18 cellular contexts compared by ENCODE assay signal in the genomic region with DNA sequence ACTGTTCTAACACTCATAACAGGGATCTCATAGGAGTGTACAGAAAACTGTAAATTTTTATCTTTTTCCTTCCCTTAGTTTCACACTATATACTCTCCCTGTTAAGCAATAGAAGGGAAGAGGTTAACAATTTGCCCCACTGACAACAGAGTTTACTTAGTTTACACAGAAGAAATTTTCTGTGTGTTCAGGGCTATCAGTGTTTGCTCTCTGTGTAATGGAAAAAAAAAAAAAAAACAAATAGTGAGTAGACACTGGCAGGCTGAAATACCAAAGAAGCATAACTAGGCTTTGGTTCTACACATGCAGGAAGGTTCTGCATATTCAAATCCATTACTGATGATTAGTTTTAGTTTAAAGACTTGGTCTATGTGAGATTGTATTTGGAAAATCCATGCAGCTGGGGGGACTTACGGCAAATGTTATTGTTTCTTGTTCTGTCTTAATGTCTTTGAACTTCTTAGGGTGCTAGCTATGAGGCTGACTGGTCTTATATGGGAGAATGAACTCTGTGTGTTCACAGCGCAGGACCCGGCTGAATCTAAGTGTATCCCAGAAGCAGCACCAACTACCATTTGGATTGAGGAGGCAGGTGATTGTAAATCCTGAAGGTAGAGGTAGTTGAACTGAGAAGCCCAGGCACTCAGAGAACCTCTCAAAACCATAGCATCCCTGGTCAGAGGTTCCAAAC.
A peak's percentile ranks its signal among the peaks of the same experiment; 100 is the strongest.
DNase-seq lines count a peak whose midpoint lies in the region; ATAC-seq and TF ChIP-seq lines count a peak whose summit lies in the region.
"Had no signal": no experiment of that assay in that cellular context is flagged by ENCODE, and none has a peak within 500 bp of the region (broad histone marks: within the 10 kb centered on the region; RNA-seq: fewer than 3 reads in every experiment).

No MANE protein-coding gene starts in this region.

- intact Hi-C loops in PC-3 (cut with micrococcal nuclease), result no loop called here
- intact Hi-C loops in activated CD4-positive, alpha-beta memory T cell treated with anti-CD3 and anti-CD28 coated beads for 36 hours (cut with micrococcal nuclease), result no loop called here

- TF ChIP-seq CTCF in PC-3 (conservative IDR thresholded peaks at IDR 0.05; ENCODE audit: low read depth, low read length) (no peak), fibroblast of villous mesenchyme (IDR thresholded peaks at IDR 0.05; ENCODE audit: insufficient read depth, low read depth, low read length) (no peak), osteoblast (IDR thresholded peaks at IDR 0.05; ENCODE audit: extremely low read depth, low read depth, low read length) (no peak)

- H2AFZ ChIP-seq in PC-3 (ENCODE audit: low read length), result no peak overlapping the region
- H2AFZ ChIP-seq in osteoblast (ENCODE audit: low read length), result peak overlapping the region; percentile 52

- no peak overlapping the region for H3K9ac ChIP-seq in PC-3 (ENCODE audit: low read length)

- H3K4me1 ChIP-seq in PC-3 (ENCODE audit: insufficient read depth, low read length), result peaks cover 18% of the 10 kb centered on the region
- H3K4me1 ChIP-seq in osteoblast (ENCODE audit: insufficient read depth, low read length), result peaks cover 50% of the 10 kb centered on the region
- no peaks in the 10 kb centered on the region for H3K4me1 ChIP-seq in effector memory CD4-positive, alpha-beta T cell (ENCODE audit: control insufficient read depth, insufficient read depth, low read length, poor library complexity, severe bottlenecking)
- H3K4me1 ChIP-seq: spleen had no signal

- H3K27ac ChIP-seq in PC-3 (ENCODE audit: low read length) (no peak overlapping the region), osteoblast (ENCODE audit: low read depth, low read length) (peak overlapping the region; percentile 38)
- H3K27ac ChIP-seq in effector memory CD4-positive, alpha-beta T cell (ENCODE audit: insufficient read depth, low read length, poor library complexity, severe bottlenecking), result no peak overlapping the region
- H3K27ac ChIP-seq: SJCRH30, spleen, WERI-Rb-1 had no signal

- H3F3A ChIP-seq in PC-3 (ENCODE audit: low read length, unreplicated experiment), result no peaks in the 10 kb centered on the region

- CTCF ChIA-PET in PC-3 (lab: Charles Lee), result no interaction called here
- CTCF ChIA-PET in activated CD4-positive, alpha-beta memory T cell treated with anti-CD3 and anti-CD28 coated beads for 36 hours (lab: Charles Lee), result no interaction called here

- H3K36me3 ChIP-seq in PC-3 (ENCODE audit: low read depth, low read length), result no peaks in the 10 kb centered on the region
- H3K36me3 ChIP-seq in osteoblast (ENCODE audit: insufficient read depth, low read length), result no peaks in the 10 kb centered on the region
- no peaks in the 10 kb centered on the region for H3K36me3 ChIP-seq in effector memory CD4-positive, alpha-beta T cell (ENCODE audit: control insufficient read depth, insufficient read depth, low read length)
- H3K36me3 ChIP-seq: SJCRH30, spleen, WERI-Rb-1 had no signal

- H3K9me2 ChIP-seq in PC-3 (replicated peaks; ENCODE audit: low read length), result no peaks in the 10 kb centered on the region

- no peaks in the 10 kb centered on the region for H3K27me3 ChIP-seq in PC-3 (ENCODE audit: low read length)
- no peaks in the 10 kb centered on the region for H3K27me3 ChIP-seq in osteoblast (ENCODE audit: insufficient read depth, low read length)
- no peaks in the 10 kb centered on the region for H3K27me3 ChIP-seq in effector memory CD4-positive, alpha-beta T cell (replicated peaks; ENCODE audit: control insufficient read depth, insufficient read depth, low read length, poor library complexity, severe bottlenecking)
- H3K27me3 ChIP-seq: SJCRH30, spleen had no signal

- BruUV-seq in PC-3 (replicated peaks; lab: Mats Ljungman, UMichigan), result no TSS peak

- POLR2A ChIA-PET in PC-3 (lab: Charles Lee; ENCODE audit: unreplicated experiment), result no interaction called here
- POLR2A ChIA-PET in activated CD4-positive, alpha-beta memory T cell treated with anti-CD3 and anti-CD28 coated beads for 36 hours (lab: Charles Lee), result no interaction called here

- H3K36me3 Mint-ChIP-seq in activated CD4-positive, alpha-beta memory T cell treated with anti-CD3 and anti-CD28 coated beads for 36 hours, result no peaks in the 10 kb centered on the region
- H3K36me3 Mint-ChIP-seq: naive B cell had no signal

- H3K4me1 Mint-ChIP-seq in activated CD4-positive, alpha-beta memory T cell treated with anti-CD3 and anti-CD28 coated beads for 36 hours (ENCODE audit: low read depth), result no peaks in the 10 kb centered on the region
- H3K4me1 Mint-ChIP-seq: activated CD4-positive, alpha-beta memory T cell treated with anti-CD3 and anti-CD28 coated beads, Interleukin-2, amount 10 ng/mL, durations not matched to agents 7 days and 5 days; central memory CD8-positive, alpha-beta T cell; naive B cell had no signal

- ATAC-seq in PC-3, result peak; percentile 76
- ATAC-seq: T-helper 17 cell had no signal

- H3K79me2 ChIP-seq in PC-3 (ENCODE audit: low read length), result no peaks in the 10 kb centered on the region
- no peaks in the 10 kb centered on the region for H3K79me2 ChIP-seq in osteoblast (ENCODE audit: insufficient read depth, low read length)

- no peak overlapping the region for H3K27ac Mint-ChIP-seq in activated CD4-positive, alpha-beta memory T cell treated with anti-CD3 and anti-CD28 coated beads for 36 hours
- H3K27ac Mint-ChIP-seq: activated CD4-positive, alpha-beta memory T cell treated with anti-CD3 and anti-CD28 coated beads, Interleukin-2, amount 10 ng/mL, durations not matched to agents 7 days and 5 days; naive B cell; T-helper 17 cell had no signal

- peaks cover 22% of the 10 kb centered on the region for H3K27me3 Mint-ChIP-seq in activated CD4-positive, alpha-beta memory T cell treated with anti-CD3 and anti-CD28 coated beads for 36 hours

- H3K4me2 ChIP-seq in PC-3 (ENCODE audit: low read length) (peak overlapping the region; percentile 39), osteoblast (ENCODE audit: insufficient read depth, low read length) (no peak overlapping the region)

- no peaks in the 10 kb centered on the region for H4K20me1 ChIP-seq in PC-3 (ENCODE audit: low read length)
- H4K20me1 ChIP-seq in osteoblast (ENCODE audit: insufficient read depth, low read length), result no peaks in the 10 kb centered on the region

- H3K4me3 ChIP-seq in PC-3 (ENCODE audit: low read length) (no peak overlapping the region), fibroblast of villous mesenchyme (ENCODE audit: low read depth, low read length) (no peak overlapping the region), osteoblast (ENCODE audit: insufficient read depth, low read length) (no peak overlapping the region)
- no peak overlapping the region for H3K4me3 ChIP-seq in effector memory CD4-positive, alpha-beta T cell (ENCODE audit: insufficient read depth, low read depth, low read length, poor library complexity, severe bottlenecking)
- H3K4me3 ChIP-seq: SJCRH30, spleen had no signal

- H3K9me3 ChIP-seq in PC-3 (ENCODE audit: low read length), result no peaks in the 10 kb centered on the region
- H3K9me3 ChIP-seq in osteoblast (ENCODE audit: low read depth, low read length), result no peaks in the 10 kb centered on the region
- H3K9me3 ChIP-seq in effector memory CD4-positive, alpha-beta T cell (ENCODE audit: control insufficient read depth, low read length), result no peaks in the 10 kb centered on the region
- H3K9me3 ChIP-seq: SJCRH30, spleen had no signal

- DNase-seq in DMS53 treated with DMSO at 0.1 percent for 48 hours (lab: John Stamatoyannopoulos, UW; ENCODE audit: unreplicated experiment) (peak; percentile 62), PC-3 (peak; percentile 30), fibroblast of villous mesenchyme (ENCODE audit: low read depth) (peak; percentile 61), osteoblast (ENCODE audit: insufficient read length, low spot score, missing footprints) (no peak)
- no peak for DNase-seq in activated CD4-positive, alpha-beta memory T cell treated with anti-CD3 and anti-CD28 coated beads for 36 hours
- DNase-seq in activated CD4-positive, alpha-beta T cell treated with anti-CD3 and anti-CD28 coated beads for 1 hour, result no peak
- no peak for DNase-seq in effector memory CD4-positive, alpha-beta T cell
- no peak for DNase-seq in NK-92 treated with Interleukin-12 subunit alpha and Interleukin-12 subunit beta, amount 100 ng/mL, for 24 hours (lab: John Stamatoyannopoulos, UW)
- DNase-seq: activated CD4-positive, alpha-beta memory T cell treated with anti-CD3 and anti-CD28 coated beads, Interleukin-2, amount 10 ng/mL, durations not matched to agents 7 days and 5 days; activated naive CD4-positive, alpha-beta T cell treated with Interleukin-2 at 50 U/mL for 16 hours; naive B cell; NCI-H524; posterior cingulate gyrus; SJCRH30; spleen; T-helper 17 cell; WERI-Rb-1 had no signal

- no peak overlapping the region for H3K4me3 Mint-ChIP-seq in activated CD4-positive, alpha-beta memory T cell treated with anti-CD3 and anti-CD28 coated beads for 36 hours
- H3K4me3 Mint-ChIP-seq: activated CD4-positive, alpha-beta memory T cell treated with anti-CD3 and anti-CD28 coated beads, Interleukin-2, amount 10 ng/mL, durations not matched to agents 7 days and 5 days; central memory CD8-positive, alpha-beta T cell; naive B cell; T-helper 17 cell had no signal

- H3K9me3 Mint-ChIP-seq in activated CD4-positive, alpha-beta memory T cell treated with anti-CD3 and anti-CD28 coated beads for 36 hours, result no peaks in the 10 kb centered on the region
- H3K9me3 Mint-ChIP-seq: activated CD4-positive, alpha-beta memory T cell treated with anti-CD3 and anti-CD28 coated beads, Interleukin-2, amount 10 ng/mL, durations not matched to agents 7 days and 5 days; central memory CD8-positive, alpha-beta T cell had no signal

Comparison
In these comparisons a context has a peak if more than half of its experiments do, and no peak if none do; other contexts are left out.
1. DNase-seq: peak in DMS53 treated with DMSO at 0.1 percent for 48 hours (single experiment), PC-3 (single experiment) and fibroblast of villous mesenchyme (single experiment); none in osteoblast (single experiment), activated CD4-positive, alpha-beta memory T cell treated with anti-CD3 and anti-CD28 coated beads for 36 hours (single experiment), activated CD4-positive, alpha-beta T cell treated with anti-CD3 and anti-CD28 coated beads for 1 hour (single experiment), effector memory CD4-positive, alpha-beta T cell (0 of 3) and NK-92 treated with Interleukin-12 subunit alpha and Interleukin-12 subunit beta, amount 100 ng/mL, for 24 hours (single experiment).